1 cellular context compared by ENCODE assay signal in genomic region chr7:46933596-46933995, GRCh38.
TF ChIP-seq lines count a peak whose summit lies in the region.

No MANE protein-coding gene starts in this region.

TF ChIP-seq in IMR-90, 13 proteins besides CTCF, POLR2A, EP300 and RAD21:
- no peak for TF ChIP-seq MAZ (IDR thresholded peaks at IDR 0.05; ENCODE audit: borderline replicate concordance, low read depth, low read length)
- no peak for TF ChIP-seq SMC3 (IDR thresholded peaks at IDR 0.05; ENCODE audit: low read depth, low read length)
- peak; percentile 62 for TF ChIP-seq CEBPB (IDR thresholded peaks at IDR 0.05; ENCODE audit: low read depth, low read length)
- TF ChIP-seq BHLHE40 (IDR thresholded peaks at IDR 0.05; ENCODE audit: low read depth, low read length) = no peak
- TF ChIP-seq, protein P1, sequence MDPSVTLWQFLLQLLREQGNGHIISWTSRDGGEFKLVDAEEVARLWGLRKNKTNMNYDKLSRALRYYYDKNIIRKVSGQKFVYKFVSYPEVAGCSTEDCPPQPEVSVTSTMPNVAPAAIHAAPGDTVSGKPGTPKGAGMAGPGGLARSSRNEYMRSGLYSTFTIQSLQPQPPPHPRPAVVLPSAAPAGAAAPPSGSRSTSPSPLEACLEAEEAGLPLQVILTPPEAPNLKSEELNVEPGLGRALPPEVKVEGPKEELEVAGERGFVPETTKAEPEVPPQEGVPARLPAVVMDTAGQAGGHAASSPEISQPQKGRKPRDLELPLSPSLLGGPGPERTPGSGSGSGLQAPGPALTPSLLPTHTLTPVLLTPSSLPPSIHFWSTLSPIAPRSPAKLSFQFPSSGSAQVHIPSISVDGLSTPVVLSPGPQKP (IDR thresholded peaks at IDR 0.05; ENCODE audit: borderline replicate concordance, low read depth, low read length) = no peak
- TF ChIP-seq, protein P2, sequence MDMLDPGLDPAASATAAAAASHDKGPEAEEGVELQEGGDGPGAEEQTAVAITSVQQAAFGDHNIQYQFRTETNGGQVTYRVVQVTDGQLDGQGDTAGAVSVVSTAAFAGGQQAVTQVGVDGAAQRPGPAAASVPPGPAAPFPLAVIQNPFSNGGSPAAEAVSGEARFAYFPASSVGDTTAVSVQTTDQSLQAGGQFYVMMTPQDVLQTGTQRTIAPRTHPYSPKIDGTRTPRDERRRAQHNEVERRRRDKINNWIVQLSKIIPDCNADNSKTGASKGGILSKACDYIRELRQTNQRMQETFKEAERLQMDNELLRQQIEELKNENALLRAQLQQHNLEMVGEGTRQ (IDR thresholded peaks at IDR 0.05; ENCODE audit: low read depth, low read length) = no peak
- TF ChIP-seq RCOR1 (IDR thresholded peaks at IDR 0.05; ENCODE audit: insufficient replicate concordance, low read length) = no peak
TF ChIP-seq in IMR-90: peak in this region for 1.
